25 cellular contexts compared by ENCODE assay signal in the genomic region with DNA sequence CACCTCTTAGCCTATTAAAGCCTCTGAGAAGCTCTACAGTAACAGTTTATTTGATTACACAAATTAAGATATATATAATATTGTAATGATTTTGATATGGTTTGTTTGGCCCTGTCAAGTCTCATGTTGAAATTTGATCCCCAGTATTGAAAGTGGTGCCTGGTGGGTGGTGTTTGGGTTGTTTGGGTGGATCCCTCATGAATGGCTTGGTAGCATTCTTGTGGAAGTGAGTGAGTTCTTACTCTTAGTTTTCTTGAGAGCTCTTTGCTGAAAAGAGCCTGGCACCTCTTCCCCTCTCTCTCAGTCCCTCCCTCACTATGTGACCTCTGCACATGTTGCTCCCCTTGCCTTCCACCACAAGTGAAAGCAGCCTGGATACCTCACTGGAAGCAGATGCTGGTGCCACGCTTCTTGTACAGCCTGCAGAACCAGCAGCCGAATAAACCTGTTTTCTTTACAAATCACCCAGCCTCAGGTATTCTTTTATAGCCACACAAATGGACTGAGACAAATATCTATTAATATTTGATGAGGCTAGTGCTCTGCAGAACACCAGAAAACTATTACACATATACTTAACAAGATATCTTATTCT. TPM values are rescaled to one million over a fixed set of nuclear protein-coding genes. Genes with fewer than 3 reads are reported as not detected.
"Had no signal": no experiment of that assay in that cellular context is flagged by ENCODE, and none has a peak within 500 bp of the region (broad histone marks: within the 10 kb centered on the region; RNA-seq: fewer than 3 reads in every experiment).

No MANE protein-coding gene starts in this region.

- H3K4me3 Mint-ChIP-seq: activated CD4-positive, alpha-beta memory T cell treated with anti-CD3 and anti-CD28 coated beads for 36 hours; activated CD4-positive, alpha-beta T cell treated with anti-CD3 and anti-CD28 coated beads, Interleukin-2, amount 10 ng/mL, durations not matched to agents 7 days and 5 days; activated naive CD4-positive, alpha-beta T cell treated with anti-CD3 and anti-CD28 coated beads for 36 hours; activated naive CD8-positive, alpha-beta T cell; activated T-helper 17 cell treated with anti-CD3 and anti-CD28 coated beads, Interleukin-2, amount 50 U/mL, for 72 hours; T-helper 1 cell treated with Interleukin-12 subunit alpha and Interleukin-12 subunit beta and Interleukin-4 antibody, amounts not matched to agents 30 μg/mL and 1 μg/mL, for 36 hours had no signal

- H3K27ac ChIP-seq: breast epithelium, KMS-11, SK-N-MC had no signal

- H3K4me1 Mint-ChIP-seq: activated CD4-positive, alpha-beta T cell treated with anti-CD3 and anti-CD28 coated beads, Interleukin-2, amount 10 ng/mL, durations not matched to agents 7 days and 5 days; activated T-helper 17 cell treated with anti-CD3 and anti-CD28 coated beads, Interleukin-2, amount 50 U/mL, for 72 hours had no signal

- H3K27ac Mint-ChIP-seq: activated CD4-positive, alpha-beta memory T cell treated with anti-CD3 and anti-CD28 coated beads for 36 hours; activated CD4-positive, alpha-beta T cell treated with anti-CD3 and anti-CD28 coated beads, Interleukin-2, amount 10 ng/mL, durations not matched to agents 7 days and 5 days; activated naive CD4-positive, alpha-beta T cell treated with anti-CD3 and anti-CD28 coated beads for 36 hours; activated naive CD8-positive, alpha-beta T cell; activated T-helper 17 cell treated with anti-CD3 and anti-CD28 coated beads, Interleukin-2, amount 50 U/mL, for 72 hours; T-helper 1 cell treated with Interleukin-12 subunit alpha and Interleukin-12 subunit beta and Interleukin-4 antibody, amounts not matched to agents 30 μg/mL and 1 μg/mL, for 36 hours had no signal

- H3K27me3 ChIP-seq: breast epithelium had no signal

- H3K36me3 ChIP-seq: breast epithelium had no signal

- H3K4me1 ChIP-seq: breast epithelium had no signal

- H3K9me3 ChIP-seq: breast epithelium had no signal

- H3K9me3 Mint-ChIP-seq: activated CD4-positive, alpha-beta memory T cell treated with anti-CD3 and anti-CD28 coated beads for 36 hours; activated CD4-positive, alpha-beta T cell treated with anti-CD3 and anti-CD28 coated beads, Interleukin-2, amount 10 ng/mL, durations not matched to agents 7 days and 5 days; activated naive CD4-positive, alpha-beta T cell treated with anti-CD3 and anti-CD28 coated beads for 36 hours; activated T-helper 17 cell treated with anti-CD3 and anti-CD28 coated beads, Interleukin-2, amount 50 U/mL, for 72 hours; T-helper 1 cell treated with Interleukin-12 subunit alpha and Interleukin-12 subunit beta and Interleukin-4 antibody, amounts not matched to agents 30 μg/mL and 1 μg/mL, for 36 hours had no signal

- H3K36me3 Mint-ChIP-seq: activated CD4-positive, alpha-beta memory T cell treated with anti-CD3 and anti-CD28 coated beads for 36 hours; activated naive CD8-positive, alpha-beta T cell had no signal

- H3K9ac ChIP-seq: KMS-11 had no signal

- ATAC-seq: Right ventricle myocardium inferior had no signal

- H3K4me2 ChIP-seq: KMS-11 had no signal

- DNase-seq: activated CD4-positive, alpha-beta memory T cell treated with anti-CD3 and anti-CD28 coated beads for 36 hours; activated CD4-positive, alpha-beta T cell treated with anti-CD3 and anti-CD28 coated beads, Interleukin-2, amount 10 ng/mL, durations not matched to agents 7 days and 5 days; activated CD4-positive, CD25-positive, alpha-beta regulatory T cell; activated CD8-positive, alpha-beta memory T cell treated with anti-CD3 and anti-CD28 coated beads for 24 hours; activated gamma-delta T cell; activated naive CD4-positive, alpha-beta T cell treated with anti-CD3 and anti-CD28 coated beads for 36 hours; activated T-cell treated with anti-CD3 and anti-CD28 coated beads, Interleukin-2, amount 50 U/mL, for 48 hours; anterior cingulate cortex; caudate nucleus; NCI-H1092; NCI-H1417; NCI-H1930; NCI-H345; NCI-H510A; NCI-H774 had no signal

- H3K4me3 ChIP-seq: breast epithelium, SK-N-MC had no signal

RNA-seq across cellular contexts. Expression of gene SLC4A10, which starts 52.8 kb away (rescaled TPM):
- total RNA-seq: chondrocyte, MCF 10A, Right ventricle myocardium inferior, RPMI7951 had no signal
